1 cellular context compared by ENCODE assay signal in genomic region chr5:23411200-23411599, GRCh38.
TF ChIP-seq lines count a peak whose summit lies in the region.

No MANE protein-coding gene starts in this region.

TF ChIP-seq in GM23338, 12 proteins besides CTCF, POLR2A, EP300 and RAD21 (continued from another document):
- TF ChIP-seq ZNF462 (CRISPR knock-in tag; IDR thresholded peaks at IDR 0.05) (no peak), EZH2 (IDR thresholded peaks at IDR 0.05; ENCODE audit: low read depth, unreplicated experiment) (no peak)
